ENCODE assay signal across 8 cellular contexts in genomic region chr10:72355214-72355555, GRCh38. TPM values are rescaled to one million over a fixed set of nuclear protein-coding genes. Genes with fewer than 3 reads are reported as not detected.
A peak's percentile ranks its signal among the peaks of the same experiment; 100 is the strongest.
DNase-seq lines count a peak whose midpoint lies in the region; ATAC-seq and TF ChIP-seq lines count a peak whose summit lies in the region.

No MANE protein-coding gene starts in this region.

- intact Hi-C loops in PC-3 (cut with micrococcal nuclease), result no loop called here

- ATAC-seq in PC-3 (no peak; the same call in 1 of the 2 replicates), esophagus mucosa (peak; percentile 6), GM19395 (IDR thresholded peaks at IDR 0.05; ENCODE audit: unreplicated experiment) (no peak)

- peaks cover 37% of the 10 kb centered on the region for H3K79me2 ChIP-seq in PC-3 (ENCODE audit: low read length)

- POLR2A ChIA-PET in PC-3 (lab: Charles Lee; ENCODE audit: unreplicated experiment), result no interaction called here

- no peaks in the 10 kb centered on the region for H3F3A ChIP-seq in PC-3 (ENCODE audit: low read length, unreplicated experiment)

- peak overlapping the region; percentile 90 for H3K4me2 ChIP-seq in PC-3 (ENCODE audit: low read length)

- H3K27me3 ChIP-seq in PC-3 (ENCODE audit: low read length), result no peaks in the 10 kb centered on the region
- no peaks in the 10 kb centered on the region for H3K27me3 ChIP-seq in rectal smooth muscle tissue (ENCODE audit: control insufficient read depth, insufficient read depth, low read length)

- DNase-seq in PC-3 (no peak), iPS-NIHi11 (ENCODE audit: low spot score) (no peak), NCI-H2227 treated with DMSO at 0.1 percent for 48 hours (lab: John Stamatoyannopoulos, UW) (no peak)
- no peak for DNase-seq in stimulated activated CD4-positive, alpha-beta T cell treated with anti-CD3 and anti-CD28 coated beads, Interleukin-2, amount 100 ng/mL, for 24 hours

- no peaks in the 10 kb centered on the region for H3K36me3 ChIP-seq in PC-3 (ENCODE audit: low read depth, low read length)
- peaks cover 2% of the 10 kb centered on the region for H3K36me3 ChIP-seq in rectal smooth muscle tissue (ENCODE audit: control insufficient read depth, insufficient read depth, low read length)

- peak overlapping the region; percentile 85 for H2AFZ ChIP-seq in PC-3 (ENCODE audit: low read length)

- no peaks in the 10 kb centered on the region for H3K9me3 ChIP-seq in PC-3 (ENCODE audit: low read length)

- H3K4me1 ChIP-seq in PC-3 (ENCODE audit: insufficient read depth, low read length) (peaks cover 9% of the 10 kb centered on the region), rectal smooth muscle tissue (ENCODE audit: control insufficient read depth, insufficient read depth, low read length) (peaks cover 8% of the 10 kb centered on the region)

- H4K20me1 ChIP-seq in PC-3 (ENCODE audit: low read length), result no peaks in the 10 kb centered on the region

- TF ChIP-seq CTCF in PC-3 (conservative IDR thresholded peaks at IDR 0.05; ENCODE audit: low read depth, low read length), result no peak

- H3K4me3 ChIP-seq in GM08714 (ENCODE audit: low read length) (peak overlapping the region; percentile 79), PC-3 (ENCODE audit: low read length) (peak overlapping the region; percentile 86), rectal smooth muscle tissue (ENCODE audit: low read length) (peak overlapping the region; percentile 97)

- H3K9me2 ChIP-seq in PC-3 (replicated peaks; ENCODE audit: low read length), result no peaks in the 10 kb centered on the region

- CTCF ChIA-PET in PC-3 (lab: Charles Lee), result no interaction called here

- H3K27ac ChIP-seq in PC-3 (ENCODE audit: low read length) (peak overlapping the region; percentile 84), rectal smooth muscle tissue (ENCODE audit: low read depth, low read length) (peak overlapping the region; percentile 99)

- BruUV-seq in PC-3 (replicated peaks; lab: Mats Ljungman, UMichigan), result TSS peak; percentile 77

- H3K9ac ChIP-seq in PC-3 (ENCODE audit: low read length) (peak overlapping the region; percentile 93; the same call in 1 of the 2 replicates), rectal smooth muscle tissue (ENCODE audit: low read length) (no peak overlapping the region)

RNA-seq across cellular contexts. Expression of gene DNAJB12, which starts 0.5 kb away (rescaled TPM):
- total RNA-seq in PC-3 (2014; rRNA removed) (25.7 and 30.9 TPM in 2 replicates), esophagus mucosa (21.6 TPM)
